Comparison of ENCODE assay signal across 1 cellular context in genomic region chr10:99740933-99741559, GRCh38.
TF ChIP-seq lines count a peak whose summit lies in the region.

No MANE protein-coding gene starts in this region.

TF ChIP-seq in GM23338, 12 proteins besides CTCF, POLR2A, EP300 and RAD21 (continued from another document):
- TF ChIP-seq ZNF462 (CRISPR knock-in tag; IDR thresholded peaks at IDR 0.05) (no peak), EZH2 (IDR thresholded peaks at IDR 0.05; ENCODE audit: low read depth, unreplicated experiment) (no peak), CREB1 (CRISPR knock-in tag; IDR thresholded peaks at IDR 0.05; ENCODE audit: low read depth) (no peak), ZNF114 (CRISPR knock-in tag; IDR thresholded peaks at IDR 0.05) (no peak), STAT1 (IDR thresholded peaks at IDR 0.05; ENCODE audit: unreplicated experiment) (no peak), EZH2phosphoT487 (IDR thresholded peaks at IDR 0.05; ENCODE audit: unreplicated experiment) (no peak)
